In the genomic region with DNA sequence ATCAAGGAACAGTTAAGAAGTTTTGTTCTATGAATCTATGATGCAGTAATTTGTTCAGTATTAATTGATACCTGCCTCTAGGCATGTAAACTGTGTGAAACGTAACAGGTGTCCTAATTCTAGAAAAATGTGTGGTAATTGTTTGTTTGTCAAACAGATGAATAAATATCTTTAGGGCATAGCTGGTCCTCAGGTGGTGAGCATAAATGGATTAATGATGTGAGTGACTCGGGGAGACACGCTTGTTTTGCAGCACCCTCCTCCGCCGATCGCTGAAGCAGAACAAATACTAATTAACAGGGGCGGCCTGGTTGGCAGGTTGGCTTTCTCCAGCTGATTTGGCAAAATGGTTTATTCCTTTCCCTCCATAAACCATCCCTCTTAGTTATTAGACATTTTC, we compare ENCODE assay signal across 2 cellular contexts.
A peak's percentile ranks its signal among the peaks of the same experiment; 100 is the strongest.
TF ChIP-seq lines count a peak whose summit lies in the region.

No MANE protein-coding gene starts in this region.

TF ChIP-seq in HEK293, 187 proteins besides CTCF, POLR2A, EP300 and RAD21 (continued from another document):
- TF ChIP-seq, protein P1, sequence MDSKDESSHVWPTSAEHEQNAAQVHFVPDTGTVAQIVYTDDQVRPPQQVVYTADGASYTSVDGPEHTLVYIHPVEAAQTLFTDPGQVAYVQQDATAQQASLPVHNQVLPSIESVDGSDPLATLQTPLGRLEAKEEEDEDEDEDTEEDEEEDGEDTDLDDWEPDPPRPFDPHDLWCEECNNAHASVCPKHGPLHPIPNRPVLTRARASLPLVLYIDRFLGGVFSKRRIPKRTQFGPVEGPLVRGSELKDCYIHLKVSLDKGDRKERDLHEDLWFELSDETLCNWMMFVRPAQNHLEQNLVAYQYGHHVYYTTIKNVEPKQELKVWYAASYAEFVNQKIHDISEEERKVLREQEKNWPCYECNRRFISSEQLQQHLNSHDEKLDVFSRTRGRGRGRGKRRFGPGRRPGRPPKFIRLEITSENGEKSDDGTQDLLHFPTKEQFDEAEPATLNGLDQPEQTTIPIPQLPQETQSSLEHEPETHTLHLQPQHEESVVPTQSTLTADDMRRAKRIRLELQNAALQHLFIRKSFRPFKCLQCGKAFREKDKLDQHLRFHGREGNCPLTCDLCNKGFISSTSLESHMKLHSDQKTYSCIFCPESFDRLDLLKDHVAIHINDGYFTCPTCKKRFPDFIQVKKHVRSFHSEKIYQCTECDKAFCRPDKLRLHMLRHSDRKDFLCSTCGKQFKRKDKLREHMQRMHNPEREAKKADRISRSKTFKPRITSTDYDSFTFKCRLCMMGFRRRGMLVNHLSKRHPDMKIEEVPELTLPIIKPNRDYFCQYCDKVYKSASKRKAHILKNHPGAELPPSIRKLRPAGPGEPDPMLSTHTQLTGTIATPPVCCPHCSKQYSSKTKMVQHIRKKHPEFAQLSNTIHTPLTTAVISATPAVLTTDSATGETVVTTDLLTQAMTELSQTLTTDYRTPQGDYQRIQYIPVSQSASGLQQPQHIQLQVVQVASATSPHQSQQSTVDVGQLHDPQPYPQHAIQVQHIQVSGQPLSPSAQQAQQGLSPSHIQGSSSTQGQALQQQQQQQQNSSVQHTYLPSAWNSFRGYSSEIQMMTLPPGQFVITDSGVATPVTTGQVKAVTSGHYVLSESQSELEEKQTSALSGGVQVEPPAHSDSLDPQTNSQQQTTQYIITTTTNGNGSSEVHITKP (tag by site-specific recombination; IDR thresholded peaks at IDR 0.05) = peak; percentile 67
- TF ChIP-seq, protein P2, sequence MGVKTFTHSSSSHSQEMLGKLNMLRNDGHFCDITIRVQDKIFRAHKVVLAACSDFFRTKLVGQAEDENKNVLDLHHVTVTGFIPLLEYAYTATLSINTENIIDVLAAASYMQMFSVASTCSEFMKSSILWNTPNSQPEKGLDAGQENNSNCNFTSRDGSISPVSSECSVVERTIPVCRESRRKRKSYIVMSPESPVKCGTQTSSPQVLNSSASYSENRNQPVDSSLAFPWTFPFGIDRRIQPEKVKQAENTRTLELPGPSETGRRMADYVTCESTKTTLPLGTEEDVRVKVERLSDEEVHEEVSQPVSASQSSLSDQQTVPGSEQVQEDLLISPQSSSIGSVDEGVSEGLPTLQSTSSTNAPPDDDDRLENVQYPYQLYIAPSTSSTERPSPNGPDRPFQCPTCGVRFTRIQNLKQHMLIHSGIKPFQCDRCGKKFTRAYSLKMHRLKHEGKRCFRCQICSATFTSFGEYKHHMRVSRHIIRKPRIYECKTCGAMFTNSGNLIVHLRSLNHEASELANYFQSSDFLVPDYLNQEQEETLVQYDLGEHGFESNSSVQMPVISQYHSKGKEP (tag by site-specific recombination; IDR thresholded peaks at IDR 0.05) = no peak
- TF ChIP-seq SCRT1 (tag by site-specific recombination; IDR thresholded peaks at IDR 0.05; ENCODE audit: borderline replicate concordance) = 0 out of 2 replicates have a peak, but pooled peaks have one; percentile 51
- no peak for TF ChIP-seq ZNF23 (tag by site-specific recombination; IDR thresholded peaks at IDR 0.05; ENCODE audit: borderline replicate concordance)

TF ChIP-seq in WTC11, 78 proteins besides CTCF, POLR2A, EP300 and RAD21 (continued from another document):
- TF ChIP-seq, protein P3, sequence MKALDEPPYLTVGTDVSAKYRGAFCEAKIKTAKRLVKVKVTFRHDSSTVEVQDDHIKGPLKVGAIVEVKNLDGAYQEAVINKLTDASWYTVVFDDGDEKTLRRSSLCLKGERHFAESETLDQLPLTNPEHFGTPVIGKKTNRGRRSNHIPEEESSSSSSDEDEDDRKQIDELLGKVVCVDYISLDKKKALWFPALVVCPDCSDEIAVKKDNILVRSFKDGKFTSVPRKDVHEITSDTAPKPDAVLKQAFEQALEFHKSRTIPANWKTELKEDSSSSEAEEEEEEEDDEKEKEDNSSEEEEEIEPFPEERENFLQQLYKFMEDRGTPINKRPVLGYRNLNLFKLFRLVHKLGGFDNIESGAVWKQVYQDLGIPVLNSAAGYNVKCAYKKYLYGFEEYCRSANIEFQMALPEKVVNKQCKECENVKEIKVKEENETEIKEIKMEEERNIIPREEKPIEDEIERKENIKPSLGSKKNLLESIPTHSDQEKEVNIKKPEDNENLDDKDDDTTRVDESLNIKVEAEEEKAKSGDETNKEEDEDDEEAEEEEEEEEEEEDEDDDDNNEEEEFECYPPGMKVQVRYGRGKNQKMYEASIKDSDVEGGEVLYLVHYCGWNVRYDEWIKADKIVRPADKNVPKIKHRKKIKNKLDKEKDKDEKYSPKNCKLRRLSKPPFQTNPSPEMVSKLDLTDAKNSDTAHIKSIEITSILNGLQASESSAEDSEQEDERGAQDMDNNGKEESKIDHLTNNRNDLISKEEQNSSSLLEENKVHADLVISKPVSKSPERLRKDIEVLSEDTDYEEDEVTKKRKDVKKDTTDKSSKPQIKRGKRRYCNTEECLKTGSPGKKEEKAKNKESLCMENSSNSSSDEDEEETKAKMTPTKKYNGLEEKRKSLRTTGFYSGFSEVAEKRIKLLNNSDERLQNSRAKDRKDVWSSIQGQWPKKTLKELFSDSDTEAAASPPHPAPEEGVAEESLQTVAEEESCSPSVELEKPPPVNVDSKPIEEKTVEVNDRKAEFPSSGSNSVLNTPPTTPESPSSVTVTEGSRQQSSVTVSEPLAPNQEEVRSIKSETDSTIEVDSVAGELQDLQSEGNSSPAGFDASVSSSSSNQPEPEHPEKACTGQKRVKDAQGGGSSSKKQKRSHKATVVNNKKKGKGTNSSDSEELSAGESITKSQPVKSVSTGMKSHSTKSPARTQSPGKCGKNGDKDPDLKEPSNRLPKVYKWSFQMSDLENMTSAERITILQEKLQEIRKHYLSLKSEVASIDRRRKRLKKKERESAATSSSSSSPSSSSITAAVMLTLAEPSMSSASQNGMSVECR (CRISPR knock-in tag; IDR thresholded peaks at IDR 0.05; ENCODE audit: borderline replicate concordance) = no peak
- no peak for TF ChIP-seq ZNF671 (CRISPR knock-in tag; IDR thresholded peaks at IDR 0.05)
- TF ChIP-seq, protein P4, sequence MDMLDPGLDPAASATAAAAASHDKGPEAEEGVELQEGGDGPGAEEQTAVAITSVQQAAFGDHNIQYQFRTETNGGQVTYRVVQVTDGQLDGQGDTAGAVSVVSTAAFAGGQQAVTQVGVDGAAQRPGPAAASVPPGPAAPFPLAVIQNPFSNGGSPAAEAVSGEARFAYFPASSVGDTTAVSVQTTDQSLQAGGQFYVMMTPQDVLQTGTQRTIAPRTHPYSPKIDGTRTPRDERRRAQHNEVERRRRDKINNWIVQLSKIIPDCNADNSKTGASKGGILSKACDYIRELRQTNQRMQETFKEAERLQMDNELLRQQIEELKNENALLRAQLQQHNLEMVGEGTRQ (CRISPR knock-in tag; IDR thresholded peaks at IDR 0.05) = no peak
- TF ChIP-seq ZNF263 (CRISPR knock-in tag; IDR thresholded peaks at IDR 0.05; ENCODE audit: low read depth) = no peak
- TF ChIP-seq, protein P5, sequence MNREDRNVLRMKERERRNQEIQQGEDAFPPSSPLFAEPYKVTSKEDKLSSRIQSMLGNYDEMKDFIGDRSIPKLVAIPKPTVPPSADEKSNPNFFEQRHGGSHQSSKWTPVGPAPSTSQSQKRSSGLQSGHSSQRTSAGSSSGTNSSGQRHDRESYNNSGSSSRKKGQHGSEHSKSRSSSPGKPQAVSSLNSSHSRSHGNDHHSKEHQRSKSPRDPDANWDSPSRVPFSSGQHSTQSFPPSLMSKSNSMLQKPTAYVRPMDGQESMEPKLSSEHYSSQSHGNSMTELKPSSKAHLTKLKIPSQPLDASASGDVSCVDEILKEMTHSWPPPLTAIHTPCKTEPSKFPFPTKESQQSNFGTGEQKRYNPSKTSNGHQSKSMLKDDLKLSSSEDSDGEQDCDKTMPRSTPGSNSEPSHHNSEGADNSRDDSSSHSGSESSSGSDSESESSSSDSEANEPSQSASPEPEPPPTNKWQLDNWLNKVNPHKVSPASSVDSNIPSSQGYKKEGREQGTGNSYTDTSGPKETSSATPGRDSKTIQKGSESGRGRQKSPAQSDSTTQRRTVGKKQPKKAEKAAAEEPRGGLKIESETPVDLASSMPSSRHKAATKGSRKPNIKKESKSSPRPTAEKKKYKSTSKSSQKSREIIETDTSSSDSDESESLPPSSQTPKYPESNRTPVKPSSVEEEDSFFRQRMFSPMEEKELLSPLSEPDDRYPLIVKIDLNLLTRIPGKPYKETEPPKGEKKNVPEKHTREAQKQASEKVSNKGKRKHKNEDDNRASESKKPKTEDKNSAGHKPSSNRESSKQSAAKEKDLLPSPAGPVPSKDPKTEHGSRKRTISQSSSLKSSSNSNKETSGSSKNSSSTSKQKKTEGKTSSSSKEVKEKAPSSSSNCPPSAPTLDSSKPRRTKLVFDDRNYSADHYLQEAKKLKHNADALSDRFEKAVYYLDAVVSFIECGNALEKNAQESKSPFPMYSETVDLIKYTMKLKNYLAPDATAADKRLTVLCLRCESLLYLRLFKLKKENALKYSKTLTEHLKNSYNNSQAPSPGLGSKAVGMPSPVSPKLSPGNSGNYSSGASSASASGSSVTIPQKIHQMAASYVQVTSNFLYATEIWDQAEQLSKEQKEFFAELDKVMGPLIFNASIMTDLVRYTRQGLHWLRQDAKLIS (CRISPR knock-in tag; IDR thresholded peaks at IDR 0.05; ENCODE audit: borderline replicate concordance) = no peak
